Comparison of ENCODE assay signal across 8 cellular contexts in genomic region chr2:42127425-42128424, GRCh38. TPM values are rescaled to one million over a fixed set of nuclear protein-coding genes. Genes with fewer than 3 reads are reported as not detected.
DNase-seq lines count a peak whose midpoint lies in the region; ATAC-seq and TF ChIP-seq lines count a peak whose summit lies in the region.

No MANE protein-coding gene starts in this region.

- H3K79me1 ChIP-seq in mesendoderm (ENCODE audit: low read length): no peaks in the 10 kb centered on the region

- DNase-seq in colonic mucosa (no peak), mesendoderm (no peak), SK-N-SH (no peak), NCI-H446 treated with DMSO at 0.1 percent for 48 hours (lab: John Stamatoyannopoulos, UW) (no peak)
- no peak for DNase-seq in activated CD4-positive, alpha-beta T cell treated with anti-CD3 and anti-CD28 coated beads, Interleukin-2, amount 50 U/mL, for 48 hours

- WGBS in mesendoderm (ENCODE audit: extremely low coverage, insufficient coverage, low lambda C conversion rate): no CpG with 5 or more reads among the region's 5 CpGs
- WGBS in SK-N-SH (ENCODE audit: low lambda C conversion rate): 78% methylated on average over 5 of the region's 5 CpGs

- CTCF ChIA-PET in SK-N-SH (lab: Yijun Ruan, JAX): interaction anchor here (0.7 to 1.9 kb wide), 8 partner anchors 11 to 258 kb away, joined by 3 to 5 read pairs (median 3); no protein-coding TSS in a partner anchor

- no peak overlapping the region for H2AFZ ChIP-seq in ACC112 (ENCODE audit: low read length, unreplicated experiment)
- H2AFZ ChIP-seq in SK-N-SH (ENCODE audit: low read depth): no peak overlapping the region

- peaks cover 37% of the 10 kb centered on the region for H3K4me1 ChIP-seq in ACC112 (ENCODE audit: control insufficient read depth, insufficient read depth, low read length, unreplicated experiment)
- peaks cover 23% of the 10 kb centered on the region for H3K4me1 ChIP-seq in colonic mucosa
- peaks cover 13% of the 10 kb centered on the region for H3K4me1 ChIP-seq in mesendoderm (ENCODE audit: control insufficient read depth, low read depth, low read length)
- H3K4me1 ChIP-seq in SK-N-SH (ENCODE audit: control insufficient read depth in 1 of 2, insufficient read depth in 2 of 2, low read depth in 1 of 2, low read length in 1 of 2): peaks cover 51 to 56% of the 10 kb centered on the region in 2 experiments; a peak in 3 of 4 replicates

- H3K4me3 ChIP-seq in ACC112 (ENCODE audit: low read depth, low read length) (no peak overlapping the region), colonic mucosa (no peak overlapping the region), mesendoderm (ENCODE audit: low read length) (no peak overlapping the region), SK-N-SH (ENCODE audit: low read depth in 2 of 2, low read length in 1 of 2) (no peak overlapping the region)

- no peak overlapping the region for H4K5ac ChIP-seq in mesendoderm (ENCODE audit: low read length)

- H2BK5ac ChIP-seq in mesendoderm (ENCODE audit: low read length): no peak overlapping the region

- no peaks in the 10 kb centered on the region for H3K9me2 ChIP-seq in SK-N-SH

- H3K27me3 ChIP-seq in ACC112 (ENCODE audit: insufficient read depth, low read length): no peaks in the 10 kb centered on the region
- no peaks in the 10 kb centered on the region for H3K27me3 ChIP-seq in colonic mucosa
- no peaks in the 10 kb centered on the region for H3K27me3 ChIP-seq in mesendoderm (ENCODE audit: insufficient read depth, low read length, poor library complexity)
- no peaks in the 10 kb centered on the region for H3K27me3 ChIP-seq in SK-N-SH (ENCODE audit: insufficient read depth)

- no peaks in the 10 kb centered on the region for H4K20me1 ChIP-seq in SK-N-SH (ENCODE audit: insufficient read depth)

- peaks cover 16% of the 10 kb centered on the region for H3F3A ChIP-seq in SK-N-SH (replicated peaks; ENCODE audit: insufficient read depth)

- no peak overlapping the region for H3K23ac ChIP-seq in mesendoderm (ENCODE audit: low read length)

- no peak overlapping the region for H3K4me2 ChIP-seq in mesendoderm (ENCODE audit: low read length)
- no peak overlapping the region for H3K4me2 ChIP-seq in SK-N-SH

- no peak for TF ChIP-seq CTCF in colonic mucosa (IDR thresholded peaks at IDR 0.05)
- no peak for TF ChIP-seq CTCF in SK-N-SH (IDR thresholded peaks at IDR 0.05)

- no peak overlapping the region for H2BK15ac ChIP-seq in mesendoderm (replicated peaks; ENCODE audit: low read depth)

- H2AK5ac ChIP-seq in mesendoderm (ENCODE audit: low read length): no peak overlapping the region

- TF ChIP-seq RAD21 in SK-N-SH (IDR thresholded peaks at IDR 0.05; ENCODE audit: low read length): no peak

- H3K27ac ChIP-seq in ACC112 (ENCODE audit: low read depth, low read length): peak overlapping the region; percentile 24; the same call in 1 of the 2 replicates
- H3K27ac ChIP-seq in colonic mucosa: peak overlapping the region; percentile 27
- no peak overlapping the region for H3K27ac ChIP-seq in mesendoderm (ENCODE audit: low read depth, low read length)
- no peak overlapping the region for H3K27ac ChIP-seq in SK-N-SH (ENCODE audit: low read depth in 2 of 2, low read length in 1 of 2)

- intact Hi-C loops in colonic mucosa (cut with DNase I): no loop called here

- no peak overlapping the region for H4K8ac ChIP-seq in mesendoderm (ENCODE audit: low read depth, low read length)

- no peak for TF ChIP-seq EP300 in SK-N-SH (IDR thresholded peaks at IDR 0.05; ENCODE audit: borderline replicate concordance in 1 of 2, low read depth in 1 of 2, low read length in 1 of 2)

- peak; percentile 63 for ATAC-seq in GM19328 (IDR thresholded peaks at IDR 0.05; ENCODE audit: unreplicated experiment)
- ATAC-seq in HG03280 (IDR thresholded peaks at IDR 0.05; ENCODE audit: unreplicated experiment): peak; percentile 63

- H3K79me2 ChIP-seq in ACC112 (ENCODE audit: control insufficient read depth, insufficient read depth, low read length, unreplicated experiment) (no peaks in the 10 kb centered on the region), mesendoderm (ENCODE audit: control insufficient read depth, insufficient read depth, low read length) (no peaks in the 10 kb centered on the region), SK-N-SH (ENCODE audit: insufficient read depth) (no peaks in the 10 kb centered on the region)

- H3K18ac ChIP-seq in mesendoderm (ENCODE audit: low read length): no peak overlapping the region

- no peaks in the 10 kb centered on the region for H3K9me3 ChIP-seq in colonic mucosa
- no peaks in the 10 kb centered on the region for H3K9me3 ChIP-seq in SK-N-SH

- H2BK120ac ChIP-seq in mesendoderm (ENCODE audit: low read depth, low read length): no peak overlapping the region

- H3K36me3 ChIP-seq in ACC112 (ENCODE audit: insufficient read depth, low read length) (no peaks in the 10 kb centered on the region), colonic mucosa (no peaks in the 10 kb centered on the region), mesendoderm (ENCODE audit: control insufficient read depth, insufficient read depth, low read length) (no peaks in the 10 kb centered on the region), SK-N-SH (replicated peaks in 1 of 2; ENCODE audit: control insufficient read depth in 1 of 2, insufficient read depth in 2 of 2, low read length in 1 of 2) (no peaks in the 10 kb centered on the region)

- H3K56ac ChIP-seq in mesendoderm (ENCODE audit: low read length): no peak overlapping the region

- peak overlapping the region in 1 of 2 donors; percentile 42 for H3K9ac ChIP-seq in colonic mucosa (ENCODE audit: low read depth in 2 of 2, low read length in 2 of 2)
- H3K9ac ChIP-seq in mesendoderm (ENCODE audit: low read length): no peak overlapping the region
- H3K9ac ChIP-seq in SK-N-SH: no peak overlapping the region

- H3K4ac ChIP-seq in mesendoderm (ENCODE audit: low read depth, low read length): no peak overlapping the region

- POLR2A ChIA-PET in SK-N-SH (lab: Yijun Ruan, JAX): no interaction called here

TF ChIP-seq in SK-N-SH, 30 proteins besides CTCF, POLR2A, EP300 and RAD21:
- no peak for TF ChIP-seq ELF1 (IDR thresholded peaks at IDR 0.05)
- no peak for TF ChIP-seq ZBTB33 (IDR thresholded peaks at IDR 0.05; ENCODE audit: borderline replicate concordance, low read depth)
- no peak for TF ChIP-seq MAX (IDR thresholded peaks at IDR 0.05; ENCODE audit: low read depth)
- TF ChIP-seq FOXJ3 (CRISPR knock-in tag; IDR thresholded peaks at IDR 0.05): no peak
- no peak for TF ChIP-seq RXRA (IDR thresholded peaks at IDR 0.05; ENCODE audit: borderline replicate concordance, low read depth)
- no peak for TF ChIP-seq TEAD4 (IDR thresholded peaks at IDR 0.05; ENCODE audit: borderline replicate concordance, insufficient read depth)
- TF ChIP-seq TCF12 (IDR thresholded peaks at IDR 0.05): no peak
- TF ChIP-seq GABPA (IDR thresholded peaks at IDR 0.05; ENCODE audit: low read depth): no peak
- no peak for TF ChIP-seq FOSL2 (IDR thresholded peaks at IDR 0.05; ENCODE audit: borderline replicate concordance, low read depth)
TF ChIP-seq in SK-N-SH: peak in this region for 0.

RNA-seq across cellular contexts. Expression of gene EML4, which starts 41.4 kb away (rescaled TPM):
- 100 to 1,000 TPM in 1 of 2 donors, 10 to 100 TPM in 1; 82.1 to 103 TPM for total RNA-seq in colonic mucosa
- polyA plus RNA-seq in mesendoderm (2013, experiment 1 of 2): 55.7 TPM
- 54.9 TPM for polyA plus RNA-seq in mesendoderm (2013, experiment 2 of 2)
- polyA plus RNA-seq in SK-N-SH (2012; rRNA removed): 35.0 and 45.8 TPM in 2 replicates
- polyA plus RNA-seq in SK-N-SH (2012; cell fraction: cytosol; rRNA removed): 45.2 and 45.3 TPM in 2 replicates
- 61.1 and 88.5 TPM in 2 replicates for polyA plus RNA-seq in SK-N-SH (2012; cell fraction: nucleus; rRNA removed)

Comparison
In these comparisons a context has a peak if more than half of its experiments do, and no peak if none do; other contexts are left out.
1. H3K27ac ChIP-seq: peak in ACC112 (single experiment) and colonic mucosa (single experiment); none in mesendoderm (single experiment) and SK-N-SH (0 of 2).